Comparison of ENCODE assay signal across 17 cellular contexts in the genomic region with DNA sequence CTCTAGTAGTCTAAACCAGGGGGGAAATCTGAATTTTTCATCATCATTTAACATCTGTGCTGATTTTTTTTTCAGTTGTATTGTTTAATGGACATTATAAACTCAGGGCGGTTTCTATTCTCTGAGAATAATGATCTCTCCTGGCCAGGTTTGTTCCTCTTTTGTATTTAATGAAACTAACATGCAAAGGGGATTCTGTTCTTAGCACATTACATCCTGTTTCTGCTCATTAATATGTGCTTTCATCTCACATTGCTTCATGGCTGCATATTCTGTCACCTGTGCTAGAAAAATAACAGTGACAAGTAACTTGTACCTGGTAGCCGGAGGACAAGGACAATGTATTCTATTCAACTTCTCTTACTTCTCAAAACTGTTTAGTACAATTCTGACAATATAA. TPM values are rescaled to one million over a fixed set of nuclear protein-coding genes. Genes with fewer than 3 reads are reported as not detected.
DNase-seq lines count a peak whose midpoint lies in the region; ATAC-seq, FAIRE-seq and TF ChIP-seq lines count a peak whose summit lies in the region.
"Had no signal": no experiment of that assay in that cellular context is flagged by ENCODE, and none has a peak within 500 bp of the region (broad histone marks: within the 10 kb centered on the region; RNA-seq: fewer than 3 reads in every experiment).

No MANE protein-coding gene starts in this region.

- no peaks in the 10 kb centered on the region for H3K36me3 ChIP-seq in keratinocyte (ENCODE audit: control insufficient read depth in 2 of 2, extremely low read depth in 1 of 2, insufficient read depth in 2 of 2, low read length in 2 of 2)
- H3K36me3 ChIP-seq in ovary = no peaks in the 10 kb centered on the region

- peak; percentile 96 for FAIRE-seq in GM12891 (lab: Jason Lieb, UNC)
- no peak for FAIRE-seq in keratinocyte (lab: Jason Lieb, UNC)
- FAIRE-seq: HepG2 had no signal

- peak; percentile 48 for ATAC-seq in HG03432 (IDR thresholded peaks at IDR 0.05; ENCODE audit: unreplicated experiment)
- ATAC-seq: HepG2 had no signal

- DNase-seq in GM12891 (ENCODE audit: insufficient read length, low spot score) (no peak), GM20000 (ENCODE audit: low spot score) (peak; percentile 63), keratinocyte (ENCODE audit: low read depth, low spot score) (no peak), NCI-H524 (lab: John Stamatoyannopoulos, UW) (no peak), SIG-M5 (lab: John Stamatoyannopoulos, UW) (no peak), ovary (no peak), progenitor cell of endocrine pancreas (ENCODE audit: low spot score, unreplicated experiment) (no peak)
- DNase-seq: amygdala; dorsolateral prefrontal cortex; foreskin melanocyte; NCI-H2029; stimulated activated CD8-positive, alpha-beta memory T cell treated with anti-CD3 and anti-CD28 coated beads, Interleukin-4, amount 100 ng/mL, for 48 hours had no signal

- H3K36me3 Mint-ChIP-seq in progenitor cell of endocrine pancreas (ENCODE audit: insufficient read depth) = no peaks in the 10 kb centered on the region

- peak overlapping the region; percentile 60 for H3K9ac ChIP-seq in keratinocyte (ENCODE audit: control insufficient read depth, extremely low read depth, insufficient read depth, low read length)
- H3K9ac ChIP-seq: BLaER1 treated with 17β-estradiol and CSF1 and Interleukin-3, amounts not matched to agents 10 nM and 100 nM had no signal

- H3K4me3 ChIP-seq in keratinocyte (ENCODE audit: control insufficient read depth in 2 of 3, extremely low read depth in 1 of 3, insufficient read depth in 2 of 3, low read depth in 1 of 3, low read length in 3 of 3) (peak overlapping the region in 1 of 3 experiments; percentile 14), ovary (no peak overlapping the region)
- H3K4me3 ChIP-seq: BLaER1 treated with 17β-estradiol and CSF1 and Interleukin-3, amounts not matched to agents 10 nM and 100 nM had no signal

- H3K4me1 ChIP-seq in keratinocyte (ENCODE audit: control insufficient read depth, extremely low read depth, insufficient read depth, low read length) (peaks cover 42% of the 10 kb centered on the region), ovary (ENCODE audit: insufficient read depth) (no peaks in the 10 kb centered on the region)

- H3K27ac ChIP-seq in keratinocyte (ENCODE audit: control insufficient read depth, insufficient read depth, low read length) (peak overlapping the region; percentile 86), ovary (no peak overlapping the region)
- H3K27ac ChIP-seq: BLaER1 treated with 17β-estradiol and CSF1 and Interleukin-3, amounts not matched to agents 10 nM and 100 nM; dorsolateral prefrontal cortex had no signal

- no peak for TF ChIP-seq CTCF in GM20000 (IDR thresholded peaks at IDR 0.05; ENCODE audit: extremely low read depth, missing control alignments)
- no peak for TF ChIP-seq CTCF in keratinocyte (optimal IDR thresholded peaks at IDR 0.05 in 1 of 3, IDR thresholded peaks at IDR 0.05 in 1 of 3, conservative IDR thresholded peaks at IDR 0.05 in 1 of 3; ENCODE audit: extremely low read depth in 1 of 3, insufficient read depth in 2 of 3, low read length in 3 of 3)
- no peak for TF ChIP-seq CTCF in ovary (IDR thresholded peaks at IDR 0.05)
- TF ChIP-seq CTCF in progenitor cell of endocrine pancreas (IDR thresholded peaks at IDR 0.05; ENCODE audit: unreplicated experiment) = no peak

- intact Hi-C loops in ovary (cut with DNase I) = no loop called here

- no peak for TF ChIP-seq POLR2A in GM12891 (IDR thresholded peaks at IDR 0.05; ENCODE audit: low read depth, low read length)
- TF ChIP-seq POLR2A in ovary (IDR thresholded peaks at IDR 0.05) = no peak

- H3K27me3 ChIP-seq in keratinocyte (ENCODE audit: control insufficient read depth, extremely low read depth, insufficient read depth, low read length) (no peaks in the 10 kb centered on the region), ovary (no peaks in the 10 kb centered on the region)
- H3K27me3 ChIP-seq: BLaER1 treated with 17β-estradiol and CSF1 and Interleukin-3, amounts not matched to agents 10 nM and 100 nM had no signal

- H4K20me1 ChIP-seq in keratinocyte (ENCODE audit: control insufficient read depth, extremely low read depth, insufficient read depth, low read length) = no peaks in the 10 kb centered on the region
- H4K20me1 ChIP-seq: BLaER1 treated with 17β-estradiol and CSF1 and Interleukin-3, amounts not matched to agents 10 nM and 100 nM had no signal

- peak overlapping the region; percentile 88 for H2AFZ ChIP-seq in keratinocyte (ENCODE audit: control insufficient read depth, low read length)

- no peak overlapping the region for H3K27ac Mint-ChIP-seq in progenitor cell of endocrine pancreas

- no peak for TF ChIP-seq EP300 in ovary (IDR thresholded peaks at IDR 0.05)

- H3K27me3 Mint-ChIP-seq in progenitor cell of endocrine pancreas = peaks cover 50% of the 10 kb centered on the region

- dilution Hi-C loops in keratinocyte (cut with MboI; ENCODE audit: extremely low pct_ligation_motif_present, low sequenced_read_pairs) = no loop called here

- H3K79me2 ChIP-seq in keratinocyte (ENCODE audit: control insufficient read depth, insufficient read depth, low read length) = no peaks in the 10 kb centered on the region

- no peaks in the 10 kb centered on the region for H3K9me1 ChIP-seq in keratinocyte (ENCODE audit: control insufficient read depth, extremely low read depth, insufficient read depth, low read length)

- H3K4me3 Mint-ChIP-seq in progenitor cell of endocrine pancreas (ENCODE audit: low read depth) = no peak overlapping the region
- H3K4me3 Mint-ChIP-seq: neural crest cell had no signal

- H3K9me3 ChIP-seq in keratinocyte (ENCODE audit: control insufficient read depth, low read depth, low read length) (no peaks in the 10 kb centered on the region), ovary (no peaks in the 10 kb centered on the region)
- H3K9me3 ChIP-seq: BLaER1 treated with 17β-estradiol and CSF1 and Interleukin-3, amounts not matched to agents 10 nM and 100 nM had no signal

- H3K9me3 Mint-ChIP-seq in progenitor cell of endocrine pancreas (ENCODE audit: low read depth) = no peaks in the 10 kb centered on the region
- H3K9me3 Mint-ChIP-seq: neural crest cell had no signal

- H3K4me2 ChIP-seq in keratinocyte (ENCODE audit: control insufficient read depth, extremely low read depth, insufficient read depth, low read depth, low read length) = peak overlapping the region; percentile 80

- no peaks in the 10 kb centered on the region for H3K4me1 Mint-ChIP-seq in progenitor cell of endocrine pancreas (ENCODE audit: low read depth)
- H3K4me1 Mint-ChIP-seq: neural crest cell had no signal

- 92 to 99% (median 95%) methylated on average over 2 of the region's 2 CpGs for WGBS in ovary, 3 donors

RNA-seq across cellular contexts. Expression of a gene that starts 0.8 kb away (rescaled TPM):
- 74.3 TPM for polyA plus RNA-seq in GM12891 (2012; ENCODE audit: low read depth, missing spikeins)
- 9.2 to 12.7 TPM (median 12.5 TPM) in 3 replicates for polyA plus RNA-seq in keratinocyte
- 0.34 TPM for polyA plus RNA-seq in keratinocyte (2011; ENCODE audit: low read depth)
- polyA plus RNA-seq in keratinocyte (2011; cell fraction: cytosol; rRNA removed) = 4.4 and 6.7 TPM in 2 replicates
- polyA plus RNA-seq in keratinocyte (2011; cell fraction: nucleus; rRNA removed) = 24.8 and 29.0 TPM in 2 replicates
- 3.8 and 7.3 TPM in 2 replicates for polyA plus RNA-seq in keratinocyte (2012; ENCODE audit: low replicate concordance)
- polyA minus RNA-seq in keratinocyte = 4.6 to 5.1 TPM (median 4.9 TPM) in 3 replicates
- not detected for polyA minus RNA-seq in keratinocyte (2011; cell fraction: cytosol; rRNA and poly(A)+ RNA removed)
- 5.6 and 5.8 TPM in 2 replicates for polyA minus RNA-seq in keratinocyte (2011; cell fraction: nucleus; rRNA and poly(A)+ RNA removed)
- total RNA-seq in ovary = 1 to 10 TPM in 2 of 7 donors, under 1 TPM in 4, not detected in 1; 0.28 to 4.6 (median 0.73) TPM
- 1 to 10 TPM in 1 of 2 donors, under 1 TPM in 1; 0.24 to 1.6 TPM for polyA plus RNA-seq in ovary
- not detected in 2 replicates for total RNA-seq in progenitor cell of endocrine pancreas
- total RNA-seq: HepG2, kidney epithelial cell had no signal
- polyA plus RNA-seq: HepG2 had no signal

RNA-seq across cellular contexts. Expression of a gene that starts 22.5 kb away (rescaled TPM):
- polyA plus RNA-seq in GM12891 (2012; ENCODE audit: low read depth, missing spikeins) = 43.1 TPM
- polyA plus RNA-seq in keratinocyte (24.5 to 50.7 TPM (median 32.6 TPM) in 3 replicates), ovary (10 to 100 TPM; 13.9 to 16.5 TPM)
- 4.3 TPM for polyA plus RNA-seq in keratinocyte (2011; ENCODE audit: low read depth)
- 7.8 and 9.5 TPM in 2 replicates for polyA plus RNA-seq in keratinocyte (2011; cell fraction: cytosol; rRNA removed)
- polyA plus RNA-seq in keratinocyte (2011; cell fraction: nucleus; rRNA removed) = 69.2 and 76.6 TPM in 2 replicates
- polyA plus RNA-seq in keratinocyte (2012; ENCODE audit: low replicate concordance) = 21.9 and 59.2 TPM in 2 replicates
- polyA minus RNA-seq in keratinocyte = 49.4 to 105 TPM (median 68.7 TPM) in 3 replicates
- 24.0 TPM for polyA minus RNA-seq in keratinocyte (2011; cell fraction: cytosol; rRNA and poly(A)+ RNA removed)
- polyA minus RNA-seq in keratinocyte (2011; cell fraction: nucleus; rRNA and poly(A)+ RNA removed) = 94.4 and 116 TPM in 2 replicates
- total RNA-seq in ovary (10 to 100 TPM in 6 of 7 donors, 1 to 10 TPM in 1; 8.9 to 23.8 (median 18.6) TPM), progenitor cell of endocrine pancreas (2.0 and 5.1 TPM in 2 replicates)

RNA-seq across cellular contexts. Expression of a gene that starts 27.9 kb away (rescaled TPM):
- polyA plus RNA-seq in GM12891 (2012; ENCODE audit: low read depth, missing spikeins) = 241 TPM
- polyA plus RNA-seq in keratinocyte (44.4 to 66.7 TPM (median 63.4 TPM) in 3 replicates), ovary (100 to 1,000 TPM in 1 of 2 donors, 10 to 100 TPM in 1; 62.2 to 103 TPM)
- polyA plus RNA-seq in keratinocyte (2011; ENCODE audit: low read depth) = 10.5 TPM
- polyA plus RNA-seq in keratinocyte (2011; cell fraction: cytosol; rRNA removed) = 34.6 and 43.8 TPM in 2 replicates
- polyA plus RNA-seq in keratinocyte (2011; cell fraction: nucleus; rRNA removed) = 24.8 and 26.6 TPM in 2 replicates
- 17.9 and 59.2 TPM in 2 replicates for polyA plus RNA-seq in keratinocyte (2012; ENCODE audit: low replicate concordance)
- 20.2 to 36.4 TPM (median 31.7 TPM) in 3 replicates for polyA minus RNA-seq in keratinocyte
- polyA minus RNA-seq in keratinocyte (2011; cell fraction: cytosol; rRNA and poly(A)+ RNA removed) = 11.1 TPM
- polyA minus RNA-seq in keratinocyte (2011; cell fraction: nucleus; rRNA and poly(A)+ RNA removed) = 4.3 and 5.0 TPM in 2 replicates
- total RNA-seq in ovary (10 to 100 TPM; 28.9 to 44.8 (median 36.0) TPM), progenitor cell of endocrine pancreas (0.29 TPM in 1 of 2 replicates, not detected in the other)

RNA-seq across cellular contexts. Expression of a gene that starts 37.5 kb away (rescaled TPM):
- 128 TPM for polyA plus RNA-seq in GM12891 (2012; ENCODE audit: low read depth, missing spikeins)
- polyA plus RNA-seq in keratinocyte (56.1 to 81.7 TPM (median 61.4 TPM) in 3 replicates), ovary (10 to 100 TPM; 22.7 to 48.4 TPM)
- 10.9 TPM for polyA plus RNA-seq in keratinocyte (2011; ENCODE audit: low read depth)
- 44.3 and 45.6 TPM in 2 replicates for polyA plus RNA-seq in keratinocyte (2011; cell fraction: cytosol; rRNA removed)
- polyA plus RNA-seq in keratinocyte (2011; cell fraction: nucleus; rRNA removed) = 92.6 and 97.3 TPM in 2 replicates
- 47.4 and 68.3 TPM in 2 replicates for polyA plus RNA-seq in keratinocyte (2012; ENCODE audit: low replicate concordance)
- 74.6 to 93.6 TPM (median 82.4 TPM) in 3 replicates for polyA minus RNA-seq in keratinocyte
- polyA minus RNA-seq in keratinocyte (2011; cell fraction: cytosol; rRNA and poly(A)+ RNA removed) = 72.1 TPM
- polyA minus RNA-seq in keratinocyte (2011; cell fraction: nucleus; rRNA and poly(A)+ RNA removed) = 81.8 and 84.9 TPM in 2 replicates
- total RNA-seq in ovary (10 to 100 TPM; 17.7 to 30.7 (median 23.3) TPM), progenitor cell of endocrine pancreas (0.50 and 1.1 TPM in 2 replicates)

RNA-seq across cellular contexts. Expression of a gene that starts 38.0 kb away (rescaled TPM):
- polyA plus RNA-seq in GM12891 (2012; ENCODE audit: low read depth, missing spikeins) = 292 TPM
- polyA plus RNA-seq in keratinocyte (21.3 to 29.0 TPM (median 25.4 TPM) in 3 replicates), ovary (10 to 100 TPM; 23.6 to 30.7 TPM)
- 0.69 TPM for polyA plus RNA-seq in keratinocyte (2011; ENCODE audit: low read depth)
- polyA plus RNA-seq in keratinocyte (2011; cell fraction: cytosol; rRNA removed) = 10.9 and 17.9 TPM in 2 replicates
- polyA plus RNA-seq in keratinocyte (2011; cell fraction: nucleus; rRNA removed) = 6.6 TPM in 2 replicates
- 1.4 and 28.6 TPM in 2 replicates for polyA plus RNA-seq in keratinocyte (2012; ENCODE audit: low replicate concordance)
- polyA minus RNA-seq in keratinocyte = 13.0 to 16.5 TPM (median 14.0 TPM) in 3 replicates
- 9.2 TPM for polyA minus RNA-seq in keratinocyte (2011; cell fraction: cytosol; rRNA and poly(A)+ RNA removed)
- polyA minus RNA-seq in keratinocyte (2011; cell fraction: nucleus; rRNA and poly(A)+ RNA removed) = 1.3 and 1.5 TPM in 2 replicates
- total RNA-seq in ovary (10 to 100 TPM in 6 of 7 donors, 1 to 10 TPM in 1; 9.5 to 28.3 (median 20.4) TPM), progenitor cell of endocrine pancreas (not detected in 2 replicates)
- total RNA-seq: neural crest cell had no signal

Comparison
In these comparisons a context has a peak if more than half of its experiments do, and no peak if none do; other contexts are left out.
1. RNA of a gene that starts 27.9 kb away (total RNA-seq): 28.9 to 44.8 TPM in ovary; 0.29 TPM in progenitor cell of endocrine pancreas; every median in the first group is over 10 times any median in the second.